In the genomic region with DNA sequence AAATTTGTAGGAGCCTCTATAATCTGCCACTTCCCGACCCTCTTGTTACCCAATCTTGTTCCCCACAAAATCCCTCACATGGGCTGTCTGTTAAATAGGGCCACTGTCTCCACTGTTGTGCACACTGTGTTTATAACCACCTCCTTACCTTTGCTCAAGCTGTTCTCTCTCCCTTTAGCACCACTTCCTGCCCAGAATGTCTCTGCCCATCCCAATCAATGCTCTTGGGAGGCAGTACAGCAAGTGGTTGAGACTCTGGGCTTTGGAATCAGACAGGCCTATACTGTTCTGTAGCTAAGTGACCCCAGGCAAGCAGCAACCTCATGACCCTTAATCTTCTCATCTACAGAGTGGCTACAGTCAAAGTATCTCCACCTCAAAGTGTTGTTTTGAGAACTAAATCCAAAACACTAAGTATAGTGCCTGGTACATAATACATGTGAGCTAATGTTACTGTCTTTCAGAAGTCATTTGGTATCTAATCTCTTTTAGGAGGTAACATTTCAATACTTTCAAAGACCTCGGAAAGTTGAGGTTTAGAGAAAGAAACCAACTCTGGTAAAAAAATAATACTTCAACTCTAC, we compare ENCODE assay signal across 1 cellular context.
TF ChIP-seq lines count a peak whose summit lies in the region.

No MANE protein-coding gene starts in this region.

TF ChIP-seq in GM12878, 131 proteins besides CTCF, POLR2A, EP300 and RAD21:
- TF ChIP-seq, protein P1, sequence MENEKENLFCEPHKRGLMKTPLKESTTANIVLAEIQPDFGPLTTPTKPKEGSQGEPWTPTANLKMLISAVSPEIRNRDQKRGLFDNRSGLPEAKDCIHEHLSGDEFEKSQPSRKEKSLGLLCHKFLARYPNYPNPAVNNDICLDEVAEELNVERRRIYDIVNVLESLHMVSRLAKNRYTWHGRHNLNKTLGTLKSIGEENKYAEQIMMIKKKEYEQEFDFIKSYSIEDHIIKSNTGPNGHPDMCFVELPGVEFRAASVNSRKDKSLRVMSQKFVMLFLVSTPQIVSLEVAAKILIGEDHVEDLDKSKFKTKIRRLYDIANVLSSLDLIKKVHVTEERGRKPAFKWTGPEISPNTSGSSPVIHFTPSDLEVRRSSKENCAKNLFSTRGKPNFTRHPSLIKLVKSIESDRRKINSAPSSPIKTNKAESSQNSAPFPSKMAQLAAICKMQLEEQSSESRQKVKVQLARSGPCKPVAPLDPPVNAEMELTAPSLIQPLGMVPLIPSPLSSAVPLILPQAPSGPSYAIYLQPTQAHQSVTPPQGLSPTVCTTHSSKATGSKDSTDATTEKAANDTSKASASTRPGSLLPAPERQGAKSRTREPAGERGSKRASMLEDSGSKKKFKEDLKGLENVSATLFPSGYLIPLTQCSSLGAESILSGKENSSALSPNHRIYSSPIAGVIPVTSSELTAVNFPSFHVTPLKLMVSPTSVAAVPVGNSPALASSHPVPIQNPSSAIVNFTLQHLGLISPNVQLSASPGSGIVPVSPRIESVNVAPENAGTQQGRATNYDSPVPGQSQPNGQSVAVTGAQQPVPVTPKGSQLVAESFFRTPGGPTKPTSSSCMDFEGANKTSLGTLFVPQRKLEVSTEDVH (IDR thresholded peaks at IDR 0.05; ENCODE audit: low read depth, partially characterized antibody): no peak
- no peak for TF ChIP-seq ZNF274 (IDR thresholded peaks at IDR 0.05; ENCODE audit: insufficient read depth, insufficient read length)
- no peak for TF ChIP-seq JUNB (IDR thresholded peaks at IDR 0.05)
- TF ChIP-seq EED (IDR thresholded peaks at IDR 0.05; ENCODE audit: low read depth): no peak
- no peak for TF ChIP-seq PBX3 (IDR thresholded peaks at IDR 0.05; ENCODE audit: insufficient replicate concordance, low read depth, low read length)
- TF ChIP-seq, protein P2, sequence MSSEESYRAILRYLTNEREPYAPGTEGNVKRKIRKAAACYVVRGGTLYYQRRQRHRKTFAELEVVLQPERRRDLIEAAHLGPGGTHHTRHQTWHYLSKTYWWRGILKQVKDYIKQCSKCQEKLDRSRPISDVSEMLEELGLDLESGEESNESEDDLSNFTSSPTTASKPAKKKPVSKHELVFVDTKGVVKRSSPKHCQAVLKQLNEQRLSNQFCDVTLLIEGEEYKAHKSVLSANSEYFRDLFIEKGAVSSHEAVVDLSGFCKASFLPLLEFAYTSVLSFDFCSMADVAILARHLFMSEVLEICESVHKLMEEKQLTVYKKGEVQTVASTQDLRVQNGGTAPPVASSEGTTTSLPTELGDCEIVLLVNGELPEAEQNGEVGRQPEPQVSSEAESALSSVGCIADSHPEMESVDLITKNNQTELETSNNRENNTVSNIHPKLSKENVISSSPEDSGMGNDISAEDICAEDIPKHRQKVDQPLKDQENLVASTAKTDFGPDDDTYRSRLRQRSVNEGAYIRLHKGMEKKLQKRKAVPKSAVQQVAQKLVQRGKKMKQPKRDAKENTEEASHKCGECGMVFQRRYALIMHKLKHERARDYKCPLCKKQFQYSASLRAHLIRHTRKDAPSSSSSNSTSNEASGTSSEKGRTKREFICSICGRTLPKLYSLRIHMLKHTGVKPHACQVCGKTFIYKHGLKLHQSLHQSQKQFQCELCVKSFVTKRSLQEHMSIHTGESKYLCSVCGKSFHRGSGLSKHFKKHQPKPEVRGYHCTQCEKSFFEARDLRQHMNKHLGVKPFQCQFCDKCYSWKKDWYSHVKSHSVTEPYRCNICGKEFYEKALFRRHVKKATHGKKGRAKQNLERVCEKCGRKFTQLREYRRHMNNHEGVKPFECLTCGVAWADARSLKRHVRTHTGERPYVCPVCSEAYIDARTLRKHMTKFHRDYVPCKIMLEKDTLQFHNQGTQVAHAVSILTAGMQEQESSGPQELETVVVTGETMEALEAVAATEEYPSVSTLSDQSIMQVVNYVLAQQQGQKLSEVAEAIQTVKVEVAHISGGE (CRISPR knock-in tag; IDR thresholded peaks at IDR 0.05): no peak
- TF ChIP-seq LARP7 (IDR thresholded peaks at IDR 0.05): no peak
- TF ChIP-seq POLR2AphosphoS5 (IDR thresholded peaks at IDR 0.05; ENCODE audit: low read length): no peak
- no peak for TF ChIP-seq IRF4 (IDR thresholded peaks at IDR 0.05; ENCODE audit: low read depth, low read length)
- TF ChIP-seq RELB (IDR thresholded peaks at IDR 0.05; ENCODE audit: low read depth): no peak
- no peak for TF ChIP-seq NR2C2 (IDR thresholded peaks at IDR 0.05; ENCODE audit: borderline replicate concordance, control insufficient read depth, insufficient read length, low read depth)
- TF ChIP-seq HDAC2 (IDR thresholded peaks at IDR 0.05): no peak
- TF ChIP-seq CHD1 (IDR thresholded peaks at IDR 0.05; ENCODE audit: low read depth, low read length): no peak
- no peak for TF ChIP-seq SMC3 (IDR thresholded peaks at IDR 0.05; ENCODE audit: borderline replicate concordance, low read length)
